16 cellular contexts compared by ENCODE assay signal in genomic region chr18:13517369-13517768, GRCh38.
DNase-seq lines count a peak whose midpoint lies in the region; ATAC-seq, FAIRE-seq and TF ChIP-seq lines count a peak whose summit lies in the region.
"Had no signal": no experiment of that assay in that cellular context is flagged by ENCODE, and none has a peak within 500 bp of the region (broad histone marks: within the 10 kb centered on the region; RNA-seq: fewer than 3 reads in every experiment).

No MANE protein-coding gene starts in this region.

- no peak overlapping the region for H3K4me3 ChIP-seq in BLaER1 treated with 17β-estradiol and CSF1 and Interleukin-3, amounts not matched to agents 10 nM and 100 nM

- no peak for TF ChIP-seq CTCF in endothelial cell (IDR thresholded peaks at IDR 0.05; ENCODE audit: unreplicated experiment)
- TF ChIP-seq CTCF in neural crest cell (conservative IDR thresholded peaks at IDR 0.05): no peak

- peaks cover 12 to 30% (median 22%) of the 10 kb centered on the region in 11 experiments; a peak in 18 of 22 replicates for H3K9me3 ChIP-seq in BLaER1 treated with 17β-estradiol and CSF1 and Interleukin-3, amounts not matched to agents 10 nM and 100 nM (replicated peaks in 1 of 11)
- H3K9me3 ChIP-seq: Caco-2 had no signal

- no peak overlapping the region for H3K27ac Mint-ChIP-seq in endothelial cell (ENCODE audit: unreplicated experiment)
- peak overlapping the region; percentile 44 for H3K27ac Mint-ChIP-seq in neural crest cell (ENCODE audit: unreplicated experiment)
- H3K27ac Mint-ChIP-seq: B cell; CD4-positive, alpha-beta T cell; H9 had no signal

- POLR2A ChIA-PET in HEK293T (lab: Yijun Ruan, JAX): no interaction called here

- peaks cover 0 to 16% (median 0%) of the 10 kb centered on the region in 11 experiments; a peak in 5 of 22 replicates for H4K20me1 ChIP-seq in BLaER1 treated with 17β-estradiol and CSF1 and Interleukin-3, amounts not matched to agents 10 nM and 100 nM

- H3K36me3 Mint-ChIP-seq in endothelial cell (ENCODE audit: low read depth, unreplicated experiment) (peaks cover 20% of the 10 kb centered on the region), neural crest cell (ENCODE audit: low read depth) (peaks cover 4% of the 10 kb centered on the region)

- peak overlapping the region in 2 of 11 experiments; percentile 20 to 39; a peak in 1 of 22 replicates for H3K27ac ChIP-seq in BLaER1 treated with 17β-estradiol and CSF1 and Interleukin-3, amounts not matched to agents 10 nM and 100 nM
- H3K27ac ChIP-seq: C4-2B had no signal

- peaks cover 9 to 59% (median 37%) of the 10 kb centered on the region in 11 experiments; a peak in 20 of 22 replicates for H3K36me3 ChIP-seq in BLaER1 treated with 17β-estradiol and CSF1 and Interleukin-3, amounts not matched to agents 10 nM and 100 nM

- H3K4me1 ChIP-seq in BLaER1 treated with 17β-estradiol and CSF1 and Interleukin-3, amounts not matched to agents 10 nM and 100 nM: peaks cover 21 to 75% (median 57%) of the 10 kb centered on the region in 10 experiments
- H3K4me1 ChIP-seq: Caco-2 had no signal

- DNase-seq in endothelial cell (ENCODE audit: low spot score) (no peak), neural crest cell (ENCODE audit: low read depth, low spot score) (no peak), HEK293T (ENCODE audit: extremely low spot score) (no peak), H54 (ENCODE audit: insufficient read length, low spot score) (no peak)
- DNase-seq: Caco-2; CD4-positive, alpha-beta T cell; GOT3; H9 had no signal

- H3K4me1 Mint-ChIP-seq in endothelial cell (ENCODE audit: unreplicated experiment) (peaks cover 5% of the 10 kb centered on the region), neural crest cell (no peaks in the 10 kb centered on the region)

- H3K27me3 ChIP-seq in BLaER1 treated with 17β-estradiol and CSF1 and Interleukin-3, amounts not matched to agents 10 nM and 100 nM: no peaks in the 10 kb centered on the region

- CTCF ChIA-PET in HEK293T (lab: Yijun Ruan, JAX): no interaction called here

- no peak for ATAC-seq in GM21576 (IDR thresholded peaks at IDR 0.05; ENCODE audit: unreplicated experiment)

- FAIRE-seq in H54 (lab: Jason Lieb, UNC): no peak
- FAIRE-seq: D721Med, G401.6, GM12891, GM18507 had no signal

- H3K4me2 ChIP-seq in BLaER1 treated with 17β-estradiol and CSF1 and Interleukin-3, amounts not matched to agents 10 nM and 100 nM: peak overlapping the region in 8 of 11 experiments; percentile 9 to 39 (median 29); a peak in 9 of 22 replicates

- no peak for TF ChIP-seq POLR2A in H54 (IDR thresholded peaks at IDR 0.05; ENCODE audit: low read depth, low read length)

- H3K9me3 Mint-ChIP-seq in endothelial cell (ENCODE audit: unreplicated experiment) (no peaks in the 10 kb centered on the region), neural crest cell (peaks cover 4% of the 10 kb centered on the region)
- H3K9me3 Mint-ChIP-seq: CD4-positive, alpha-beta T cell had no signal

- H3K27me3 Mint-ChIP-seq in endothelial cell (ENCODE audit: unreplicated experiment) (no peaks in the 10 kb centered on the region), neural crest cell (ENCODE audit: low read depth) (no peaks in the 10 kb centered on the region)
- H3K27me3 Mint-ChIP-seq: B cell; CD4-positive, alpha-beta T cell had no signal

- H3K4me3 Mint-ChIP-seq in endothelial cell (ENCODE audit: unreplicated experiment) (peak overlapping the region; percentile 48), neural crest cell (no peak overlapping the region)
- H3K4me3 Mint-ChIP-seq: B cell; CD4-positive, alpha-beta T cell; H9 had no signal

- H3K9ac ChIP-seq in BLaER1 treated with 17β-estradiol and CSF1 and Interleukin-3, amounts not matched to agents 10 nM and 100 nM: no peak overlapping the region

TF ChIP-seq in HEK293T, 16 proteins besides CTCF, POLR2A, EP300 and RAD21:
- TF ChIP-seq BHLHE40 (IDR thresholded peaks at IDR 0.05; ENCODE audit: borderline replicate concordance) (no peak), PKNOX1 (IDR thresholded peaks at IDR 0.05) (no peak), FOXA1 (IDR thresholded peaks at IDR 0.05) (no peak), ARNT (IDR thresholded peaks at IDR 0.05) (no peak), NFRKB (IDR thresholded peaks at IDR 0.05) (no peak), CTBP1 (IDR thresholded peaks at IDR 0.05; ENCODE audit: borderline replicate concordance) (no peak), ELF4 (IDR thresholded peaks at IDR 0.05) (no peak), FOXK2 (IDR thresholded peaks at IDR 0.05) (no peak), SUZ12 (IDR thresholded peaks at IDR 0.05) (no peak), HDGF (IDR thresholded peaks at IDR 0.05; ENCODE audit: borderline replicate concordance) (no peak), ZNF384 (IDR thresholded peaks at IDR 0.05) (no peak), LEF1 (IDR thresholded peaks at IDR 0.05; ENCODE audit: borderline replicate concordance) (no peak), SP1 (IDR thresholded peaks at IDR 0.05) (no peak), FOXM1 (IDR thresholded peaks at IDR 0.05; ENCODE audit: borderline replicate concordance) (no peak), L3MBTL2 (conservative IDR thresholded peaks at IDR 0.05) (no peak), TARDBP (IDR thresholded peaks at IDR 0.05) (no peak)
